Comparison of ENCODE assay signal across 19 cellular contexts in the genomic region with DNA sequence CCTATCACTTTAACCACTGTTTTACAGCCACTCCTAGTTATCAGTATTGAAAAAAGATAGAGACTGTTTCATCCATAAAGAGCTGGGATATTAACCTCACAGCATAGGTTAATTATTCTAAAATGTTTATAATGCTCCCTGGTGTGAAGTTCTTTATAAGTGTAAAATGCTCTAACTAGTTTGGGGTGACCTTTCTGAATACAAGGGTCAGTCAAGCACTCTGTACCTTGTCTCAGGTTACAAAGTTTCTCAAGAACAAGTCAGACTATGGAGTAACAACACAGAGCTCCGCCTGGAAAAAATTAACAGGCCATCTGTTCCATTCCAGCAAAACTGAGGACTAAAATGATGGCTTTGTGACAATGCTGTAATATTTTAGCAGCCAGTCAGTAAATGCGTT.
A peak's percentile ranks its signal among the peaks of the same experiment; 100 is the strongest.
DNase-seq lines count a peak whose midpoint lies in the region; ATAC-seq and TF ChIP-seq lines count a peak whose summit lies in the region.
"Had no signal": no experiment of that assay in that cellular context is flagged by ENCODE, and none has a peak within 500 bp of the region (broad histone marks: within the 10 kb centered on the region; RNA-seq: fewer than 3 reads in every experiment).

No MANE protein-coding gene starts in this region.

- ATAC-seq in WTC11 (peak; percentile 88), GM19452 (IDR thresholded peaks at IDR 0.05; ENCODE audit: unreplicated experiment) (no peak)
- ATAC-seq: activated T-helper 17 cell treated with anti-CD3 and anti-CD28 coated beads, Interleukin-2, amount 50 U/mL, for 72 hours; naive thymus-derived CD8-positive, alpha-beta T cell had no signal

- H3K36me3 Mint-ChIP-seq in WTC11 (no peaks in the 10 kb centered on the region; the same call in 1 of the 2 replicates), nephron (ENCODE audit: low read depth) (no peaks in the 10 kb centered on the region)
- H3K36me3 Mint-ChIP-seq in activated naive CD4-positive, alpha-beta T cell treated with anti-CD3 and anti-CD28 coated beads for 36 hours (ENCODE audit: low read depth) = no peaks in the 10 kb centered on the region
- H3K36me3 Mint-ChIP-seq: naive thymus-derived CD8-positive, alpha-beta T cell had no signal

- CTCF ChIA-PET in WTC11 (lab: Charles Lee) = interaction anchor here (0.8 kb wide), 1 partner anchor 205 kb away, joined by 3 read pairs; no protein-coding TSS in a partner anchor
- CTCF ChIA-PET in activated naive CD4-positive, alpha-beta T cell treated with anti-CD3 and anti-CD28 coated beads for 36 hours (lab: Charles Lee) = no interaction called here

- TF ChIP-seq CTCF in WTC11 (IDR thresholded peaks at IDR 0.05) (no peak), nephron (IDR thresholded peaks at IDR 0.05; ENCODE audit: unreplicated experiment in 3 of 3) (no peak)

- DNase-seq in DMS53 (lab: John Stamatoyannopoulos, UW) (peak; percentile 22), DMS53 treated with DMSO at 0.1 percent for 48 hours (lab: John Stamatoyannopoulos, UW; ENCODE audit: unreplicated experiment) (no peak), NCI-H2196 treated with DMSO at 0.1 percent for 48 hours (lab: John Stamatoyannopoulos, UW; ENCODE audit: unreplicated experiment) (peak; percentile 41), WTC11 (ENCODE audit: low spot score) (no peak), NOMO-1 treated with dmso at 0.1 percent for 144 hours (lab: John Stamatoyannopoulos, UW; ENCODE audit: unreplicated experiment) (no peak)
- DNase-seq in activated naive CD4-positive, alpha-beta T cell treated with anti-CD3 and anti-CD28 coated beads for 36 hours = no peak
- DNase-seq: activated CD4-positive, CD25-positive, alpha-beta regulatory T cell treated with anti-CD3 and anti-CD28 coated beads, Interleukin-2, amount 50 U/mL, for 72 hours; amniotic stem cell; DND-41; foreskin melanocyte; mammary epithelial cell; naive thymus-derived CD8-positive, alpha-beta T cell; Right ventricle myocardium superior; uterus had no signal

- H3K27ac Mint-ChIP-seq in WTC11 (no peak overlapping the region), nephron (peak overlapping the region; percentile 29 to 88 (median 57))
- H3K27ac Mint-ChIP-seq in activated naive CD4-positive, alpha-beta T cell treated with anti-CD3 and anti-CD28 coated beads for 36 hours = no peak overlapping the region
- H3K27ac Mint-ChIP-seq: activated T-helper 17 cell treated with anti-CD3 and anti-CD28 coated beads, Interleukin-2, amount 50 U/mL, for 72 hours; naive thymus-derived CD8-positive, alpha-beta T cell; stimulated activated naive CD8-positive, alpha-beta T cell treated with anti-CD3 and anti-CD28 coated beads, Interleukin-15, Interleukin-2, amounts not matched to agents 100 ng/mL and 50 ng/mL, for 24 hours; T-helper 2 cell treated with Interferon-gamma antibody and Interleukin-4, amounts not matched to agents 5 μg/mL and 100 μg/mL, for 36 hours had no signal

- H3K4me1 Mint-ChIP-seq in WTC11 (peaks cover 5% of the 10 kb centered on the region), nephron (peaks cover 11% of the 10 kb centered on the region)
- H3K4me1 Mint-ChIP-seq in activated naive CD4-positive, alpha-beta T cell treated with anti-CD3 and anti-CD28 coated beads for 36 hours (ENCODE audit: low read depth) = no peaks in the 10 kb centered on the region
- H3K4me1 Mint-ChIP-seq: activated T-helper 17 cell treated with anti-CD3 and anti-CD28 coated beads, Interleukin-2, amount 50 U/mL, for 72 hours; naive thymus-derived CD8-positive, alpha-beta T cell had no signal

- peaks cover 83% of the 10 kb centered on the region for H3K27me3 Mint-ChIP-seq in WTC11 (ENCODE audit: low read depth)
- no peaks in the 10 kb centered on the region for H3K27me3 Mint-ChIP-seq in nephron (ENCODE audit: low read depth)
- H3K27me3 Mint-ChIP-seq in activated naive CD4-positive, alpha-beta T cell treated with anti-CD3 and anti-CD28 coated beads for 36 hours (ENCODE audit: low read depth) = no peaks in the 10 kb centered on the region
- H3K27me3 Mint-ChIP-seq: activated T-helper 17 cell treated with anti-CD3 and anti-CD28 coated beads, Interleukin-2, amount 50 U/mL, for 72 hours; naive thymus-derived CD8-positive, alpha-beta T cell; stimulated activated naive CD8-positive, alpha-beta T cell treated with anti-CD3 and anti-CD28 coated beads, Interleukin-15, Interleukin-2, amounts not matched to agents 100 ng/mL and 50 ng/mL, for 24 hours had no signal

- POLR2A ChIA-PET in WTC11 (lab: Charles Lee) = no interaction called here

- intact Hi-C loops in activated naive CD4-positive, alpha-beta T cell treated with anti-CD3 and anti-CD28 coated beads for 36 hours (cut with micrococcal nuclease) = no loop called here

- H3K4me3 Mint-ChIP-seq in WTC11 (no peak overlapping the region), nephron (no peak overlapping the region)
- H3K4me3 Mint-ChIP-seq in activated naive CD4-positive, alpha-beta T cell treated with anti-CD3 and anti-CD28 coated beads for 36 hours = no peak overlapping the region
- H3K4me3 Mint-ChIP-seq: activated T-helper 17 cell treated with anti-CD3 and anti-CD28 coated beads, Interleukin-2, amount 50 U/mL, for 72 hours; naive thymus-derived CD8-positive, alpha-beta T cell; stimulated activated naive CD8-positive, alpha-beta T cell treated with anti-CD3 and anti-CD28 coated beads, Interleukin-15, Interleukin-2, amounts not matched to agents 100 ng/mL and 50 ng/mL, for 24 hours; T-helper 2 cell treated with Interferon-gamma antibody and Interleukin-4, amounts not matched to agents 5 μg/mL and 100 μg/mL, for 36 hours had no signal

- H3K9me3 Mint-ChIP-seq in WTC11 = peaks cover 15% of the 10 kb centered on the region
- H3K9me3 Mint-ChIP-seq in nephron = no peaks in the 10 kb centered on the region
- no peaks in the 10 kb centered on the region for H3K9me3 Mint-ChIP-seq in activated naive CD4-positive, alpha-beta T cell treated with anti-CD3 and anti-CD28 coated beads for 36 hours
- H3K9me3 Mint-ChIP-seq: stimulated activated naive CD8-positive, alpha-beta T cell treated with anti-CD3 and anti-CD28 coated beads, Interleukin-15, Interleukin-2, amounts not matched to agents 100 ng/mL and 50 ng/mL, for 24 hours; T-helper 2 cell treated with Interferon-gamma antibody and Interleukin-4, amounts not matched to agents 5 μg/mL and 100 μg/mL, for 36 hours had no signal

TF ChIP-seq in WTC11, 78 proteins besides CTCF, POLR2A, EP300 and RAD21:
- TF ChIP-seq, protein P1, sequence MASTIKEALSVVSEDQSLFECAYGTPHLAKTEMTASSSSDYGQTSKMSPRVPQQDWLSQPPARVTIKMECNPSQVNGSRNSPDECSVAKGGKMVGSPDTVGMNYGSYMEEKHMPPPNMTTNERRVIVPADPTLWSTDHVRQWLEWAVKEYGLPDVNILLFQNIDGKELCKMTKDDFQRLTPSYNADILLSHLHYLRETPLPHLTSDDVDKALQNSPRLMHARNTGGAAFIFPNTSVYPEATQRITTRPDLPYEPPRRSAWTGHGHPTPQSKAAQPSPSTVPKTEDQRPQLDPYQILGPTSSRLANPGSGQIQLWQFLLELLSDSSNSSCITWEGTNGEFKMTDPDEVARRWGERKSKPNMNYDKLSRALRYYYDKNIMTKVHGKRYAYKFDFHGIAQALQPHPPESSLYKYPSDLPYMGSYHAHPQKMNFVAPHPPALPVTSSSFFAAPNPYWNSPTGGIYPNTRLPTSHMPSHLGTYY (CRISPR knock-in tag; IDR thresholded peaks at IDR 0.05) = no peak
- no peak for TF ChIP-seq NFE2L1 (CRISPR knock-in tag; IDR thresholded peaks at IDR 0.05)
- TF ChIP-seq E2F4 (CRISPR knock-in tag; IDR thresholded peaks at IDR 0.05; ENCODE audit: borderline replicate concordance, low read depth) = no peak
- no peak for TF ChIP-seq ZNF317 (CRISPR knock-in tag; IDR thresholded peaks at IDR 0.05; ENCODE audit: borderline replicate concordance, low read depth)
- TF ChIP-seq ZNF416 (CRISPR knock-in tag; IDR thresholded peaks at IDR 0.05) = no peak
- no peak for TF ChIP-seq ETV6 (CRISPR knock-in tag; IDR thresholded peaks at IDR 0.05)

Comparison
In these comparisons a context has a peak if more than half of its experiments do, and no peak if none do; other contexts are left out.
1. DNase-seq: peak in DMS53 (single experiment) and NCI-H2196 treated with DMSO at 0.1 percent for 48 hours (single experiment); none in DMS53 treated with DMSO at 0.1 percent for 48 hours (single experiment), WTC11 (single experiment), NOMO-1 treated with dmso at 0.1 percent for 144 hours (single experiment) and activated naive CD4-positive, alpha-beta T cell treated with anti-CD3 and anti-CD28 coated beads for 36 hours (single experiment).
2. H3K27ac Mint-ChIP-seq: peak in nephron (3 of 3); none in WTC11 (single experiment) and activated naive CD4-positive, alpha-beta T cell treated with anti-CD3 and anti-CD28 coated beads for 36 hours (single experiment).